Comparison of ENCODE assay signal across 8 cellular contexts in genomic region chr14:30558675-30559555, GRCh38. TPM values are rescaled to one million over a fixed set of nuclear protein-coding genes. Genes with fewer than 3 reads are reported as not detected.
DNase-seq lines count a peak whose midpoint lies in the region; ATAC-seq and TF ChIP-seq lines count a peak whose summit lies in the region.

G2E3 (plus strand) TSS chr14:30559158; CDS start chr14:30581080, 21,922 bp downstream.

- H3K9me2 ChIP-seq in Loucy (replicated peaks; ENCODE audit: low read depth, low read length) = no peaks in the 10 kb centered on the region

- peaks cover 50% of the 10 kb centered on the region for H3K79me2 ChIP-seq in Loucy (ENCODE audit: insufficient read depth, low read length)

- DNase-seq in ELR (ENCODE audit: low read depth) = peak; percentile 93
- DNase-seq in H7 = peak; percentile 90
- peak; percentile 89 for DNase-seq in SHP77 treated with DMSO at 0.1 percent for 48 hours (lab: John Stamatoyannopoulos, UW)
- peak; percentile 82 for DNase-seq in activated gamma-delta T cell treated with anti-CD3 and anti-CD28 coated beads, Interleukin-2, amount 50 U/mL, for 16 hours (ENCODE audit: low read depth)
- peak; percentile 57 to 80 for DNase-seq in foreskin keratinocyte

- H3K4me1 ChIP-seq in Loucy (ENCODE audit: insufficient read depth, low read length, poor library complexity, severe bottlenecking) (peaks cover 35% of the 10 kb centered on the region), foreskin keratinocyte (peaks cover 6% of the 10 kb centered on the region), neuron (ENCODE audit: insufficient read depth, low read length) (peaks cover 15% of the 10 kb centered on the region), subcutaneous abdominal adipose tissue (ENCODE audit: control insufficient read depth in 5 of 5, insufficient read depth in 5 of 5, low read length in 5 of 5) (peaks cover 0 to 22% (median 20%) of the 10 kb centered on the region in 5 donors)

- H3K27ac ChIP-seq in foreskin keratinocyte (peak within 1 kb of the TSS; percentile 81), subcutaneous abdominal adipose tissue (ENCODE audit: low read depth, low read length) (peak within 1 kb of the TSS; percentile 77)

- H3K4me2 ChIP-seq in Loucy (ENCODE audit: low read depth, low read length, poor library complexity, severe bottlenecking) = peak within 1 kb of the TSS; percentile 84

- peak within 1 kb of the TSS; percentile 97 for H2AFZ ChIP-seq in Loucy (ENCODE audit: low read length)
- H2AFZ ChIP-seq in neuron (ENCODE audit: low read depth, low read length) = peak within 1 kb of the TSS; percentile 100

- H3K36me3 ChIP-seq in H7 (replicated peaks; ENCODE audit: control insufficient read depth, insufficient read depth, low read length) = no peaks in the 10 kb centered on the region
- no peaks in the 10 kb centered on the region for H3K36me3 ChIP-seq in Loucy (ENCODE audit: insufficient read depth, low read length)
- peaks cover 4% of the 10 kb centered on the region for H3K36me3 ChIP-seq in neuron (ENCODE audit: insufficient read depth, low read length)
- H3K36me3 ChIP-seq in subcutaneous abdominal adipose tissue (ENCODE audit: control insufficient read depth in 5 of 5, insufficient read depth in 5 of 5, low read length in 5 of 5) = no peaks in the 10 kb centered on the region

- H3F3A ChIP-seq in Loucy (ENCODE audit: low read depth) = no peaks in the 10 kb centered on the region

- peak; percentile 98 for ATAC-seq in foreskin keratinocyte

- no peaks in the 10 kb centered on the region for H3K27me3 ChIP-seq in H7 (ENCODE audit: control insufficient read depth, insufficient read depth, low read length)
- no peaks in the 10 kb centered on the region for H3K27me3 ChIP-seq in Loucy (ENCODE audit: insufficient read depth, low read length, poor library complexity, severe bottlenecking)
- H3K27me3 ChIP-seq in foreskin keratinocyte = no peaks in the 10 kb centered on the region
- H3K27me3 ChIP-seq in neuron (ENCODE audit: insufficient read depth, low read length) = no peaks in the 10 kb centered on the region
- H3K27me3 ChIP-seq in subcutaneous abdominal adipose tissue (ENCODE audit: control insufficient read depth in 5 of 5, insufficient read depth in 4 of 5, low read length in 5 of 5) = no peaks in the 10 kb centered on the region

- peaks cover 40% of the 10 kb centered on the region for H4K20me1 ChIP-seq in Loucy (ENCODE audit: insufficient read depth, low read length, poor library complexity, severe bottlenecking)

- TF ChIP-seq CTCF in Loucy (conservative IDR thresholded peaks at IDR 0.05; ENCODE audit: low read length) (no peak), foreskin keratinocyte (conservative IDR thresholded peaks at IDR 0.05) (no peak)

- H3K9me3 ChIP-seq in Loucy (ENCODE audit: insufficient read depth, low read depth, low read length) (no peaks in the 10 kb centered on the region), neuron (ENCODE audit: low read length) (peaks cover 3% of the 10 kb centered on the region), subcutaneous abdominal adipose tissue (ENCODE audit: control insufficient read depth in 5 of 5, low read length in 5 of 5) (no peaks in the 10 kb centered on the region)

- peak within 1 kb of the TSS; percentile 93 for H3K9ac ChIP-seq in Loucy (ENCODE audit: low read depth, low read length, poor library complexity, severe bottlenecking)
- peak within 1 kb of the TSS; percentile 92 to 96 (median 94) for H3K9ac ChIP-seq in subcutaneous abdominal adipose tissue (ENCODE audit: low read length in 5 of 5)

- H3K4me3 ChIP-seq in H7 (ENCODE audit: insufficient read depth, low read depth, low read length) (peak within 1 kb of the TSS; percentile 91), Loucy (ENCODE audit: low read length, poor library complexity, severe bottlenecking) (peak within 1 kb of the TSS; percentile 86), neuron (ENCODE audit: low read length) (peak within 1 kb of the TSS; percentile 99), subcutaneous abdominal adipose tissue (ENCODE audit: low read depth in 1 of 5, low read length in 5 of 5) (peak within 1 kb of the TSS; percentile 83 to 98 (median 97))

RNA-seq across cellular contexts. Expression of gene G2E3, which starts in this region (rescaled TPM):
- total RNA-seq in H7 (2014; rRNA removed; shearing (Covaris generic)) = 41.1 and 50.3 TPM in 2 replicates
- total RNA-seq in foreskin keratinocyte = 26.0 and 26.8 TPM in 2 replicates
- 5.2 and 5.8 TPM in 2 replicates for polyA plus RNA-seq in foreskin keratinocyte

Comparison
In these comparisons a context has a peak if more than half of its experiments do, and no peak if none do; other contexts are left out.
1. Peak in every context shown above with its lines: DNase-seq, ATAC-seq, H3K4me3 ChIP-seq and H3K27ac ChIP-seq.